ENCODE assay signal across 8 cellular contexts in the genomic region with DNA sequence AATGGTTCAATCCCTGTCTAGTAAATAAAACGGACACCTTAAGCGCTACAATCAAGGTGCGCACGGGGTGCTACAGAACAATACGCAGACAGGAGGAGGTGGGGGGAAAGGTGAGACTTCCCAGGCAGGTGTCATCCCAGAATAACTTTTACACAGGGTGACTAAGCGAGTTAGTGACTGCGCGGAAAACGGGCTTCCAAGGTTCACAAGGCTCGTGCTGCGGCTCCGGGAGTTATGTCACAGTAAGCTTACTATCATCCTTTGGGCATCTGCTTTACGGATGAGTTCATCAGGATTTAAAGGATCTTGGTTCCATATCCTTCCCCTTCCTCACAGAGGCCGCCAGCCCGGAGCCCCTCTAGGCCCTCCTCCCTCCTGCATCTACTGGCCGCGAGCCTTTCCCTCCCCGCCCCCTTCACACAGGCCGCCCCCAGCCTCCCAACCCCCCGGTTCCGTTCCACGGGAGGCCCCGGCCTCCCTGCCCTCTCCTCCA. TPM values are rescaled to one million over a fixed set of nuclear protein-coding genes. Genes with fewer than 3 reads are reported as not detected.
DNase-seq lines count a peak whose midpoint lies in the region; TF ChIP-seq lines count a peak whose summit lies in the region.

No MANE protein-coding gene starts in this region.

- no peak for DNase-seq in T-helper 2 cell treated with Interferon-gamma antibody and Interleukin-4, amounts not matched to agents 5 μg/mL and 100 μg/mL, for 36 hours (ENCODE audit: low spot score)
- no peak for DNase-seq in T-helper 2 cell
- no peak for DNase-seq in HAP-1 (ENCODE audit: low spot score in 2 of 2)
- no peak for DNase-seq in NB4 (ENCODE audit: low read depth)
- peak; percentile 3 for DNase-seq in activated CD4-positive, alpha-beta T cell treated with anti-CD3 and anti-CD28 coated beads, Interleukin-2, amount 50 U/mL, for 24 hours (ENCODE audit: low read depth in 1 of 2, low spot score in 1 of 2)
- peak; percentile 57 for DNase-seq in foreskin melanocyte
- DNase-seq in osteocyte (ENCODE audit: extremely low spot score, unreplicated experiment) = no peak
- no peak for DNase-seq in NCI-H2227 treated with DMSO at 0.1 percent for 48 hours (lab: John Stamatoyannopoulos, UW)

- H3K4me3 ChIP-seq in HAP-1 = peak overlapping the region; percentile 75
- peak overlapping the region; percentile 83 for H3K4me3 ChIP-seq in NB4 (ENCODE audit: low read depth, low read length)

- H3K27me3 ChIP-seq in HAP-1 (ENCODE audit: low read depth) = no peaks in the 10 kb centered on the region

- in situ Hi-C loops in HAP-1 (cut with MboI; ENCODE audit: low sequenced_read_pairs) = no loop called here

- H3K27ac Mint-ChIP-seq in T-helper 2 cell treated with Interferon-gamma antibody and Interleukin-4, amounts not matched to agents 5 μg/mL and 100 μg/mL, for 36 hours = peak overlapping the region; percentile 88
- peak overlapping the region; percentile 98 for H3K27ac Mint-ChIP-seq in osteocyte (ENCODE audit: unreplicated experiment)

- peaks cover 6% of the 10 kb centered on the region for H3K36me3 Mint-ChIP-seq in T-helper 2 cell treated with Interferon-gamma antibody and Interleukin-4, amounts not matched to agents 5 μg/mL and 100 μg/mL, for 36 hours (ENCODE audit: low read depth)
- no peaks in the 10 kb centered on the region for H3K36me3 Mint-ChIP-seq in osteocyte (ENCODE audit: unreplicated experiment)

- no peak for TF ChIP-seq POLR2A in NB4 (IDR thresholded peaks at IDR 0.05; ENCODE audit: extremely low read depth, insufficient read length)

- peaks cover 12% of the 10 kb centered on the region for H3K4me1 ChIP-seq in HAP-1

- H3K9me3 Mint-ChIP-seq in T-helper 2 cell treated with Interferon-gamma antibody and Interleukin-4, amounts not matched to agents 5 μg/mL and 100 μg/mL, for 36 hours = peaks cover 16% of the 10 kb centered on the region
- no peaks in the 10 kb centered on the region for H3K9me3 Mint-ChIP-seq in osteocyte (ENCODE audit: unreplicated experiment)

- no peaks in the 10 kb centered on the region for H3K36me3 ChIP-seq in HAP-1 (replicated peaks)

- peaks cover 6% of the 10 kb centered on the region; the same call in 1 of the 2 replicates for H3K9me3 ChIP-seq in HAP-1

- TF ChIP-seq CTCF in NB4 (IDR thresholded peaks at IDR 0.05; ENCODE audit: low read depth, low read length) (no peak), osteocyte (IDR thresholded peaks at IDR 0.05) (no peak)

- peak overlapping the region; percentile 91 for H3K4me3 Mint-ChIP-seq in T-helper 2 cell treated with Interferon-gamma antibody and Interleukin-4, amounts not matched to agents 5 μg/mL and 100 μg/mL, for 36 hours
- H3K4me3 Mint-ChIP-seq in osteocyte (ENCODE audit: unreplicated experiment) = peak overlapping the region; percentile 91

- peaks cover 11% of the 10 kb centered on the region for H3K4me1 Mint-ChIP-seq in T-helper 2 cell treated with Interferon-gamma antibody and Interleukin-4, amounts not matched to agents 5 μg/mL and 100 μg/mL, for 36 hours (ENCODE audit: low read depth)
- peaks cover 15% of the 10 kb centered on the region for H3K4me1 Mint-ChIP-seq in osteocyte (ENCODE audit: unreplicated experiment)

- no peaks in the 10 kb centered on the region for H3K27me3 Mint-ChIP-seq in T-helper 2 cell treated with Interferon-gamma antibody and Interleukin-4, amounts not matched to agents 5 μg/mL and 100 μg/mL, for 36 hours (ENCODE audit: low read depth)
- no peaks in the 10 kb centered on the region for H3K27me3 Mint-ChIP-seq in osteocyte (ENCODE audit: unreplicated experiment)

RNA-seq across cellular contexts. Expression of a gene that starts 0.5 kb away (rescaled TPM):
- total RNA-seq in osteocyte = 13.7 TPM in 2 replicates

RNA-seq across cellular contexts. Expression of a gene that starts 40.8 kb away (rescaled TPM):
- total RNA-seq in osteocyte = 19.4 and 22.5 TPM in 2 replicates

Comparison
In these comparisons a context has a peak if more than half of its experiments do, and no peak if none do; other contexts are left out.
1. DNase-seq: peak in activated CD4-positive, alpha-beta T cell treated with anti-CD3 and anti-CD28 coated beads, Interleukin-2, amount 50 U/mL, for 24 hours (2 of 2) and foreskin melanocyte (single experiment); none in T-helper 2 cell treated with Interferon-gamma antibody and Interleukin-4, amounts not matched to agents 5 μg/mL and 100 μg/mL, for 36 hours (single experiment), T-helper 2 cell (0 of 5), HAP-1 (0 of 2), NB4 (single experiment), osteocyte (single experiment) and NCI-H2227 treated with DMSO at 0.1 percent for 48 hours (single experiment).